ENCODE assay signal across 8 cellular contexts in the genomic region with DNA sequence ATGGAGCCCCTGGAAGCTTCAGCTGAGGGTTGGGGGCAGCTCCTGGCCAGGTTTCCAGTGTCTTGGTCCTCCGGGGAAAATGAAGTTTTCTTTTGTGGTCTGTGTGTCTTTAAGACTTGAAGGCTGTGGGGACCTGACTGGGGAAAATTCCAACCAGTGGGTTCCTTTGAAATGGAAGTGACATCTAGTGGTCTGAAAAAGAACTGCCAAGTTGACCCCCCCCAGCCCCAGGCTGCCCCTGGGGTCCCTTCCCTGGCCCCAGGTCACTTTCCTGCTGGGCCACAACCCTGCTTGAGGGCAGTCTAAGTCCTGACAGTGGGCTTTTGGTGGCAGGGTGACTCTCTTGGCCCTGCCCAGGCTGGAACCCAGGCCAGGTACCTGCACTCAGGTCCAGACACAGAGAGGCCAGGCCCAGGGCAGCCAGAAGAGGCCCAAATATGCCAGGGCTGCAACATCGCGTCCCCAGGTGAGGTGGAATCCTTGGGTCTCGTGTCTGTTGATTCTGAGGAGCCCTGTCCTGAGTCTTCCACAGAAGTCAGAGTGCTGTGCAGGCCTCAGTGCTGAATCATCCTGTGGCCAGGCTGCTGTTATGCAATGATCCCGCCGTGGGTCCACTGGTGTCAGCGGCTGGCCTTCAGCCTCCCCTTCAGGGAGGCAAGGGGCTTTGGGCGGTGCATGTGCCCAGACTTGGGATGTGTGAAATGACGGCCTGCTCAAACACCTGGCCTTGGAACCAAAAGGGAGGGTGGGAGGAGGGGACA.
DNase-seq lines count a peak whose midpoint lies in the region; ATAC-seq and TF ChIP-seq lines count a peak whose summit lies in the region.

No MANE protein-coding gene starts in this region.

- no peaks in the 10 kb centered on the region for H3K9me3 Mint-ChIP-seq in activated naive CD8-positive, alpha-beta T cell treated with anti-CD3 and anti-CD28 coated beads, Interleukin-2, amount 10 ng/mL, durations not matched to agents 7 days and 5 days
- no peaks in the 10 kb centered on the region for H3K9me3 Mint-ChIP-seq in activated naive CD8-positive, alpha-beta T cell treated with anti-CD3 and anti-CD28 coated beads for 36 hours
- H3K9me3 Mint-ChIP-seq in dendritic cell treated with granulocyte-macrophage colony-stimulating factor and Interleukin-4, amounts not matched to agents 40 ng/mL and 50 ng/mL, for 4 days: no peaks in the 10 kb centered on the region
- no peaks in the 10 kb centered on the region for H3K9me3 Mint-ChIP-seq in CD4-positive, alpha-beta T cell

- no peak for DNase-seq in activated naive CD8-positive, alpha-beta T cell treated with anti-CD3 and anti-CD28 coated beads, Interleukin-2, amount 10 ng/mL, durations not matched to agents 7 days and 5 days
- DNase-seq in activated naive CD8-positive, alpha-beta T cell treated with anti-CD3 and anti-CD28 coated beads for 36 hours: no peak
- DNase-seq in NOMO-1 (lab: John Stamatoyannopoulos, UW; ENCODE audit: unreplicated experiment in 2 of 2) (peak; percentile 22 to 54), mucosa of descending colon (peak in 1 of 3 donors; percentile 43), NCI-H1105 (lab: John Stamatoyannopoulos, UW) (no peak)
- DNase-seq in CD4-positive, alpha-beta T cell: no peak

- H3K4me3 Mint-ChIP-seq in activated naive CD8-positive, alpha-beta T cell treated with anti-CD3 and anti-CD28 coated beads, Interleukin-2, amount 10 ng/mL, durations not matched to agents 7 days and 5 days: no peak overlapping the region
- no peak overlapping the region for H3K4me3 Mint-ChIP-seq in activated naive CD8-positive, alpha-beta T cell treated with anti-CD3 and anti-CD28 coated beads for 36 hours
- no peak overlapping the region for H3K4me3 Mint-ChIP-seq in dendritic cell treated with granulocyte-macrophage colony-stimulating factor and Interleukin-4, amounts not matched to agents 40 ng/mL and 50 ng/mL, for 4 days
- no peak overlapping the region for H3K4me3 Mint-ChIP-seq in CD4-positive, alpha-beta T cell

- peaks cover 4% of the 10 kb centered on the region for H3K27me3 Mint-ChIP-seq in activated naive CD8-positive, alpha-beta T cell treated with anti-CD3 and anti-CD28 coated beads, Interleukin-2, amount 10 ng/mL, durations not matched to agents 7 days and 5 days
- peaks cover 4% of the 10 kb centered on the region for H3K27me3 Mint-ChIP-seq in activated naive CD8-positive, alpha-beta T cell treated with anti-CD3 and anti-CD28 coated beads for 36 hours
- peaks cover 3% of the 10 kb centered on the region for H3K27me3 Mint-ChIP-seq in dendritic cell treated with granulocyte-macrophage colony-stimulating factor and Interleukin-4, amounts not matched to agents 40 ng/mL and 50 ng/mL, for 4 days
- H3K27me3 Mint-ChIP-seq in CD4-positive, alpha-beta T cell: peaks cover 4% of the 10 kb centered on the region

- H3K27me3 ChIP-seq in CD4-positive, alpha-beta T cell (ENCODE audit: control insufficient read depth, insufficient read depth, low read length): no peaks in the 10 kb centered on the region

- intact Hi-C loops in dendritic cell treated with granulocyte-macrophage colony-stimulating factor and Interleukin-4, amounts not matched to agents 40 ng/mL and 50 ng/mL, for 4 days (cut with micrococcal nuclease): loop anchor here (5.0 kb wide), 1 partner anchor 66 kb away; the partner anchor contains the start of gene VEGFA
- intact Hi-C loops in mucosa of descending colon (cut with DNase I, micrococcal nuclease): no loop called here
- intact Hi-C loops in CD4-positive, alpha-beta T cell (cut with DNase I, micrococcal nuclease): loop anchor here in 1 of 2 experiments (5.0 kb wide), 1 partner anchor 116 kb away; no protein-coding TSS in a partner anchor

- H3K9me3 ChIP-seq in mucosa of descending colon: no peaks in the 10 kb centered on the region
- no peaks in the 10 kb centered on the region for H3K9me3 ChIP-seq in CD4-positive, alpha-beta T cell (ENCODE audit: control insufficient read depth, low read length)

- H3K4me1 ChIP-seq in mucosa of descending colon (ENCODE audit: low read depth): peaks cover 15% of the 10 kb centered on the region

- no peaks in the 10 kb centered on the region for H3K36me3 Mint-ChIP-seq in activated naive CD8-positive, alpha-beta T cell treated with anti-CD3 and anti-CD28 coated beads, Interleukin-2, amount 10 ng/mL, durations not matched to agents 7 days and 5 days
- no peaks in the 10 kb centered on the region for H3K36me3 Mint-ChIP-seq in activated naive CD8-positive, alpha-beta T cell treated with anti-CD3 and anti-CD28 coated beads for 36 hours
- H3K36me3 Mint-ChIP-seq in dendritic cell treated with granulocyte-macrophage colony-stimulating factor and Interleukin-4, amounts not matched to agents 40 ng/mL and 50 ng/mL, for 4 days (ENCODE audit: low read depth): no peaks in the 10 kb centered on the region
- H3K36me3 Mint-ChIP-seq in CD4-positive, alpha-beta T cell (ENCODE audit: low read depth): no peaks in the 10 kb centered on the region

- no peak overlapping the region for H3K4me3 ChIP-seq in mucosa of descending colon

- POLR2A ChIA-PET in activated naive CD8-positive, alpha-beta T cell treated with anti-CD3 and anti-CD28 coated beads, Interleukin-2, amount 10 ng/mL, durations not matched to agents 7 days and 5 days (lab: Charles Lee): no interaction called here
- POLR2A ChIA-PET in CD4-positive, alpha-beta T cell (lab: Charles Lee): no interaction called here

- no peak for TF ChIP-seq CTCF in mucosa of descending colon (IDR thresholded peaks at IDR 0.05)
- TF ChIP-seq CTCF in CD4-positive, alpha-beta T cell (IDR thresholded peaks at IDR 0.05): no peak

- no peaks in the 10 kb centered on the region for H3K4me1 Mint-ChIP-seq in activated naive CD8-positive, alpha-beta T cell treated with anti-CD3 and anti-CD28 coated beads, Interleukin-2, amount 10 ng/mL, durations not matched to agents 7 days and 5 days
- no peaks in the 10 kb centered on the region for H3K4me1 Mint-ChIP-seq in activated naive CD8-positive, alpha-beta T cell treated with anti-CD3 and anti-CD28 coated beads for 36 hours
- H3K4me1 Mint-ChIP-seq in dendritic cell treated with granulocyte-macrophage colony-stimulating factor and Interleukin-4, amounts not matched to agents 40 ng/mL and 50 ng/mL, for 4 days (ENCODE audit: low read depth): peaks cover 16% of the 10 kb centered on the region
- no peaks in the 10 kb centered on the region for H3K4me1 Mint-ChIP-seq in CD4-positive, alpha-beta T cell (ENCODE audit: low read depth)

- CTCF ChIA-PET in CD4-positive, alpha-beta T cell (lab: Charles Lee): no interaction called here

- no peak overlapping the region for H3K27ac ChIP-seq in CD4-positive, alpha-beta T cell (ENCODE audit: low read depth, low read length)

- no peaks in the 10 kb centered on the region for H3K36me3 ChIP-seq in mucosa of descending colon (ENCODE audit: low read depth)

- no peak overlapping the region for H3K27ac Mint-ChIP-seq in activated naive CD8-positive, alpha-beta T cell treated with anti-CD3 and anti-CD28 coated beads, Interleukin-2, amount 10 ng/mL, durations not matched to agents 7 days and 5 days
- no peak overlapping the region for H3K27ac Mint-ChIP-seq in activated naive CD8-positive, alpha-beta T cell treated with anti-CD3 and anti-CD28 coated beads for 36 hours
- peak overlapping the region; percentile 72 for H3K27ac Mint-ChIP-seq in dendritic cell treated with granulocyte-macrophage colony-stimulating factor and Interleukin-4, amounts not matched to agents 40 ng/mL and 50 ng/mL, for 4 days
- H3K27ac Mint-ChIP-seq in CD4-positive, alpha-beta T cell: no peak overlapping the region

- ATAC-seq in activated naive CD8-positive, alpha-beta T cell treated with anti-CD3 and anti-CD28 coated beads, Interleukin-2, amount 10 ng/mL, durations not matched to agents 7 days and 5 days (ENCODE audit: low read depth): peak; percentile 40
- ATAC-seq in mucosa of descending colon (peak; percentile 51), HG02870 (IDR thresholded peaks at IDR 0.05; ENCODE audit: unreplicated experiment) (no peak)
- no peak for ATAC-seq in CD4-positive, alpha-beta T cell (ENCODE audit: poor library complexity)

Comparison
In these comparisons a context has a peak if more than half of its experiments do, and no peak if none do; other contexts are left out.
1. ATAC-seq: peak in activated naive CD8-positive, alpha-beta T cell treated with anti-CD3 and anti-CD28 coated beads, Interleukin-2, amount 10 ng/mL, durations not matched to agents 7 days and 5 days (single experiment) and mucosa of descending colon (single experiment); none in CD4-positive, alpha-beta T cell (single experiment) and HG02870 (single experiment).
2. DNase-seq: peak in NOMO-1 (2 of 2); none in activated naive CD8-positive, alpha-beta T cell treated with anti-CD3 and anti-CD28 coated beads, Interleukin-2, amount 10 ng/mL, durations not matched to agents 7 days and 5 days (single experiment), activated naive CD8-positive, alpha-beta T cell treated with anti-CD3 and anti-CD28 coated beads for 36 hours (single experiment), CD4-positive, alpha-beta T cell (0 of 10) and NCI-H1105 (single experiment).